In the genomic region with DNA sequence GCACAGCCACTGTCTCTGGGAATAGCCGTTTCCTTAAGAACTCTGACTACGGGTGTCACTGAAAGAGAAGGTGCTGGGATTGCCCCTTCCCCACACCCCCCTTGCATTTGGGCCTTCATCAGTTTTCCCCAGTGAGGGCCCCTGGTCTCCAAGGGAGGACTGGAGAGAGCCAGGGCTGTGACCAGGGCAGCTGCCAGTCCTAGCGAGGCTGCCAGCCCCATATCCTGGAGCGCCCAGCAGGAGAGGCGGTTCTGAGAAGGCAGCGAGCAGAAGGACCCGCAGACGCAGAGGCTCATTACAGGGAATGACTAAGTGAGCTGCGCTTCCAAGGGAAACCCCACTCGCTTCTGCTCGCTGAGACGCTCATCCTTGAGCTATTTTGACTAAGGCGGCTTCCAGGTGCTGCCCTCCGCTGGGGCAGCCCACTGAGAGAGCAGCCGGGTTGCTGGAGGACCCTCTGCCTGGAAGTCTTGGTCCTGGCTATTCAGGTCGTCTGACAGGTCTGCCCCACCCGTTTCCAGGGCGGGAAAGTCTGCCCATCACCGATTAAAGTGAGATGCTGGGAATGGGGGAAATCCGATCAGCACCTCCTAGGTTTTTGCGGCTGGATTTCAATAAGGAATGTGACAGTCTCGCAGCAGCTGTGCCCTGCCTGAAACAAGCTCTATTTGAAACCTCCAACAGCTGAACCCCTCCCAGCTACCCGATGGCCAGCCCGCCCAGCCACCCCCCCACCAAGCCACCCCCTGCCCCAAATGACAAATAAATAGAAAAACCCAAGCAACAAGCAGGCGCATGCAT, we compare ENCODE assay signal across 8 cellular contexts. TPM values are rescaled to one million over a fixed set of nuclear protein-coding genes. Genes with fewer than 3 reads are reported as not detected.
DNase-seq lines count a peak whose midpoint lies in the region; ATAC-seq and TF ChIP-seq lines count a peak whose summit lies in the region.

No MANE protein-coding gene starts in this region.

- H3K27ac ChIP-seq in sigmoid colon, result peak overlapping the region in 3 of 4 donors; percentile 49 to 59 (median 52)

- H3K36me3 ChIP-seq in sigmoid colon, result no peaks in the 10 kb centered on the region

- no peak for TF ChIP-seq CTCF in fibroblast of mammary gland (conservative IDR thresholded peaks at IDR 0.05; ENCODE audit: control insufficient read depth, insufficient read depth, low read depth, low read length)
- no peak for TF ChIP-seq CTCF in sigmoid colon (IDR thresholded peaks at IDR 0.05)

- peak; percentile 32 for TF ChIP-seq POLR2A in GM19193 (IDR thresholded peaks at IDR 0.05; ENCODE audit: extremely low read depth, insufficient read depth, insufficient read length)
- TF ChIP-seq POLR2A in sigmoid colon (IDR thresholded peaks at IDR 0.05), result no peak

- H3K27me3 ChIP-seq in sigmoid colon, result peaks cover 0 to 27% (median 25%) of the 10 kb centered on the region in 3 donors

- H3K9me3 ChIP-seq in sigmoid colon, result no peaks in the 10 kb centered on the region

- no peak overlapping the region for H3K4me3 ChIP-seq in fibroblast of mammary gland (ENCODE audit: control insufficient read depth, low read depth, low read length)
- peak overlapping the region; percentile 34 to 50 (median 45) for H3K4me3 ChIP-seq in sigmoid colon

- intact Hi-C loops in sigmoid colon (cut with DNase I), result no loop called here
- intact Hi-C loops in sciatic nerve (cut with DNase I), result no loop called here

- ATAC-seq in GM19397 (IDR thresholded peaks at IDR 0.05; ENCODE audit: unreplicated experiment) (no peak), GM21526 (IDR thresholded peaks at IDR 0.05; ENCODE audit: low FRiP score, unreplicated experiment) (no peak), sciatic nerve (no peak)

- 29 to 33% methylated on average over 25 of the region's 25 CpGs for WGBS in sigmoid colon, 2 donors

- peaks cover 0 to 39% (median 28%) of the 10 kb centered on the region in 4 donors for H3K4me1 ChIP-seq in sigmoid colon

- TF ChIP-seq EP300 in sigmoid colon (IDR thresholded peaks at IDR 0.05), result no peak

- DNase-seq in NCI-H526 treated with DMSO at 0.1 percent for 48 hours (lab: John Stamatoyannopoulos, UW) (peak; percentile 72), fibroblast of mammary gland (ENCODE audit: low read depth) (peak; percentile 45), sigmoid colon (no peak), SHP77 (lab: John Stamatoyannopoulos, UW) (no peak), sciatic nerve (ENCODE audit: low spot score) (no peak)

RNA-seq across cellular contexts. Expression of a gene that starts 2.9 kb away (rescaled TPM):
- total RNA-seq in sigmoid colon, result 10 to 100 TPM in 3 of 4 donors, 1 to 10 TPM in 1; 9.4 to 27.7 (median 17.7) TPM
- polyA plus RNA-seq in sigmoid colon, result 1 to 10 TPM in 1 of 3 donors, under 1 TPM in 2; 0.23 to 1.5 (median 0.60) TPM
- 1.8 TPM for total RNA-seq in sciatic nerve

Comparison
In these comparisons a context has a peak if more than half of its experiments do, and no peak if none do; other contexts are left out.
1. DNase-seq: peak in NCI-H526 treated with DMSO at 0.1 percent for 48 hours (single experiment) and fibroblast of mammary gland (single experiment); none in sigmoid colon (single experiment), SHP77 (0 of 2) and sciatic nerve (single experiment).